8 cellular contexts compared by ENCODE assay signal in genomic region chr17:4365103-4365627, GRCh38. TPM values are rescaled to one million over a fixed set of nuclear protein-coding genes. Genes with fewer than 3 reads are reported as not detected.
A peak's percentile ranks its signal among the peaks of the same experiment; 100 is the strongest.
DNase-seq lines count a peak whose midpoint lies in the region; ATAC-seq and TF ChIP-seq lines count a peak whose summit lies in the region.

No MANE protein-coding gene starts in this region.

- H3K36me3 ChIP-seq in DOHH2 (ENCODE audit: control insufficient read depth, low read length), result peaks cover 55% of the 10 kb centered on the region

- H3K4me3 ChIP-seq in DOHH2 (ENCODE audit: low read length), result peak overlapping the region; percentile 78
- peak overlapping the region; percentile 82 for H3K4me3 ChIP-seq in fibroblast of the aortic adventitia (ENCODE audit: low read depth, low read length)

- H3K27me3 ChIP-seq in DOHH2 (ENCODE audit: control insufficient read depth, low read length), result no peaks in the 10 kb centered on the region

- H3K79me2 ChIP-seq in DOHH2 (ENCODE audit: control insufficient read depth, low read length), result peaks cover 65% of the 10 kb centered on the region

- no peaks in the 10 kb centered on the region for H3K27me3 Mint-ChIP-seq in natural killer cell treated with Interleukin-12 subunit alpha and Interleukin-12 subunit beta and Interleukin-15 and Interleukin-18, amount 100 ng/mL, for 72 hours

- TF ChIP-seq CTCF in DOHH2 (IDR thresholded peaks at IDR 0.05; ENCODE audit: low read depth, low read length, poor library complexity, severe bottlenecking) (no peak), fibroblast of the aortic adventitia (IDR thresholded peaks at IDR 0.05; ENCODE audit: insufficient read depth, low read length) (no peak)

- no peaks in the 10 kb centered on the region for H3K9me3 Mint-ChIP-seq in natural killer cell treated with Interleukin-12 subunit alpha and Interleukin-12 subunit beta and Interleukin-15 and Interleukin-18, amount 100 ng/mL, for 72 hours

- H3K4me2 ChIP-seq in DOHH2 (ENCODE audit: low read length), result peak overlapping the region; percentile 65

- peak overlapping the region; percentile 88 for H3K27ac ChIP-seq in DOHH2 (ENCODE audit: low read depth, low read length)

- H3F3A ChIP-seq in DOHH2 (ENCODE audit: control insufficient read depth, insufficient read depth), result peaks cover 23% of the 10 kb centered on the region

- peak overlapping the region; percentile 97 for H3K4me3 Mint-ChIP-seq in natural killer cell treated with Interleukin-12 subunit alpha and Interleukin-12 subunit beta and Interleukin-15 and Interleukin-18, amount 100 ng/mL, for 72 hours

- peak overlapping the region; percentile 81 to 84 for H3K27ac Mint-ChIP-seq in natural killer cell treated with Interleukin-12 subunit alpha and Interleukin-12 subunit beta and Interleukin-15 and Interleukin-18, amount 100 ng/mL, for 72 hours

- DNase-seq in H4 (ENCODE audit: low spot score) (peak; percentile 85), M059J (ENCODE audit: low read depth) (peak; percentile 85), fibroblast of the aortic adventitia (ENCODE audit: low read depth) (peak; percentile 92)
- DNase-seq in activated effector memory CD4-positive, alpha-beta T cell treated with anti-CD3 and anti-CD28 coated beads, Interleukin-2, amount 50 U/mL, for 16 hours, result peak; percentile 95
- peak; percentile 93 for DNase-seq in natural killer cell treated with Interleukin-12 subunit alpha and Interleukin-12 subunit beta and Interleukin-15 and Interleukin-18, amount 100 ng/mL, for 72 hours (ENCODE audit: low spot score)
- DNase-seq in stimulated activated naive CD4-positive, alpha-beta T cell (lab: John Stamatoyannopoulos, UW), result peak; percentile 76 to 88 (median 81)

- peaks cover 16 to 21% of the 10 kb centered on the region in 2 donors for H3K4me1 Mint-ChIP-seq in natural killer cell treated with Interleukin-12 subunit alpha and Interleukin-12 subunit beta and Interleukin-15 and Interleukin-18, amount 100 ng/mL, for 72 hours (ENCODE audit: low read depth in 2 of 2)

- peaks cover 6% of the 10 kb centered on the region for H3K36me3 Mint-ChIP-seq in natural killer cell treated with Interleukin-12 subunit alpha and Interleukin-12 subunit beta and Interleukin-15 and Interleukin-18, amount 100 ng/mL, for 72 hours

- H3K4me1 ChIP-seq in DOHH2 (ENCODE audit: control insufficient read depth, low read length), result peaks cover 76% of the 10 kb centered on the region

- H4K20me1 ChIP-seq in DOHH2 (ENCODE audit: control insufficient read depth, insufficient read depth, low read depth, low read length), result peaks cover 18% of the 10 kb centered on the region

- H3K9me2 ChIP-seq in DOHH2 (replicated peaks; ENCODE audit: control insufficient read depth, low read length), result no peaks in the 10 kb centered on the region

- peak; percentile 79 to 80 for ATAC-seq in natural killer cell treated with Interleukin-12 subunit alpha and Interleukin-12 subunit beta and Interleukin-15 and Interleukin-18, amount 100 ng/mL, for 72 hours

- peak; percentile 54 for TF ChIP-seq POLR2A in Raji (IDR thresholded peaks at IDR 0.05; ENCODE audit: insufficient read depth, low read depth, low read length)

- no peaks in the 10 kb centered on the region for H3K9me3 ChIP-seq in DOHH2 (ENCODE audit: control insufficient read depth, insufficient read depth, low read length)

RNA-seq across cellular contexts. Expression of gene UBE2G1, which starts 1.3 kb away (rescaled TPM):
- 46.1 and 48.8 TPM in 2 replicates for total RNA-seq in H4 (2014; rRNA removed; shearing (Covaris generic))
- total RNA-seq in M059J (2014; rRNA removed; shearing (Covaris generic)), result 50.2 and 63.0 TPM in 2 replicates
- 39.3 and 52.0 TPM in 2 replicates for total RNA-seq in fibroblast of the aortic adventitia (ENCODE audit: low replicate concordance)
- 10 to 100 TPM; 55.3 to 82.5 TPM for total RNA-seq in natural killer cell treated with Interleukin-12 subunit alpha and Interleukin-12 subunit beta and Interleukin-15 and Interleukin-18, amount 100 ng/mL, for 72 hours

Comparison
In these comparisons a context has a peak if more than half of its experiments do, and no peak if none do; other contexts are left out.
1. Peak in every context shown above with its lines: DNase-seq, ATAC-seq, H3K4me3 ChIP-seq and H3K27ac ChIP-seq.